ENCODE assay signal across 20 cellular contexts in genomic region chr9:129042016-129042415, GRCh38. TPM values are rescaled to one million over a fixed set of nuclear protein-coding genes. Genes with fewer than 3 reads are reported as not detected.
A peak's percentile ranks its signal among the peaks of the same experiment; 100 is the strongest.
DNase-seq lines count a peak whose midpoint lies in the region; ATAC-seq and TF ChIP-seq lines count a peak whose summit lies in the region.
"Had no signal": no experiment of that assay in that cellular context is flagged by ENCODE, and none has a peak within 500 bp of the region (broad histone marks: within the 10 kb centered on the region; RNA-seq: fewer than 3 reads in every experiment).

No MANE protein-coding gene starts in this region.

- no peak overlapping the region for H3K9ac ChIP-seq in trophoblast cell (ENCODE audit: low read length)
- H3K9ac ChIP-seq: BLaER1 had no signal

- no peak overlapping the region for H3K18ac ChIP-seq in trophoblast cell (ENCODE audit: low read length)

- H2BK5ac ChIP-seq in trophoblast cell (ENCODE audit: low read depth, low read length, poor library complexity): no peak overlapping the region

- in situ Hi-C loops in brain microvascular endothelial cell (cut with HindIII; ENCODE audit: low pct_ligation_motif_present, low sequenced_read_pairs): no loop called here

- no peak overlapping the region for H2AFZ ChIP-seq in trophoblast cell (ENCODE audit: insufficient read depth, low read length, poor library complexity)

- no peak for TF ChIP-seq CTCF in BE2C (IDR thresholded peaks at IDR 0.05; ENCODE audit: low read depth, low read length)
- no peak for TF ChIP-seq CTCF in brain microvascular endothelial cell (IDR thresholded peaks at IDR 0.05; ENCODE audit: low read depth, low read length, missing control alignments)

- no peak overlapping the region for H2BK12ac ChIP-seq in trophoblast cell (ENCODE audit: low read length)

- H4K91ac ChIP-seq in trophoblast cell (ENCODE audit: low read depth, low read length): no peak overlapping the region

- H3K4me2 ChIP-seq in trophoblast cell (ENCODE audit: low read length): no peak overlapping the region
- H3K4me2 ChIP-seq: BLaER1 had no signal

- H2BK120ac ChIP-seq in trophoblast cell (ENCODE audit: insufficient read depth, low read length, poor library complexity): no peak overlapping the region

- ATAC-seq in SK-N-SH treated with all-trans-retinoic acid at 6 μM for 48 hours: no peak; the same call in 2 of the 3 replicates
- no peak for ATAC-seq in GM21447 (IDR thresholded peaks at IDR 0.05; ENCODE audit: unreplicated experiment)
- no peak for ATAC-seq in GM18520 (IDR thresholded peaks at IDR 0.05; ENCODE audit: unreplicated experiment)
- ATAC-seq in HG03108 (IDR thresholded peaks at IDR 0.05; ENCODE audit: unreplicated experiment): no peak
- ATAC-seq: CD8-positive, alpha-beta T cell; GM12878 had no signal

- peaks cover 8% of the 10 kb centered on the region for H3K4me1 ChIP-seq in BE2C
- peaks cover 9 to 16% of the 10 kb centered on the region in 2 experiments for H3K4me1 ChIP-seq in trophoblast cell (ENCODE audit: control insufficient read depth in 1 of 2, insufficient read depth in 2 of 2, low read length in 2 of 2)

- H3K9me3 ChIP-seq in BE2C (no peaks in the 10 kb centered on the region), trophoblast cell (ENCODE audit: insufficient read depth, low read depth, low read length) (peaks cover 3% of the 10 kb centered on the region)
- H3K9me3 ChIP-seq: BLaER1, Caco-2 had no signal

- H3K14ac ChIP-seq in trophoblast cell (ENCODE audit: low read length): no peak overlapping the region

- no peak overlapping the region for H3K4me3 ChIP-seq in BE2C (ENCODE audit: low read depth, low read length)
- H3K4me3 ChIP-seq in H7 (ENCODE audit: insufficient read depth, low read depth, low read length): no peak overlapping the region
- H3K4me3 ChIP-seq in trophoblast cell (ENCODE audit: low read depth, low read length): peak overlapping the region; percentile 28
- H3K4me3 ChIP-seq in brain microvascular endothelial cell (ENCODE audit: low read depth, low read length): no peak overlapping the region
- H3K4me3 ChIP-seq: BLaER1, GM12878 had no signal

- H2AK5ac ChIP-seq in trophoblast cell (ENCODE audit: low read length): no peak overlapping the region

- H3K27me3 ChIP-seq in BE2C: no peaks in the 10 kb centered on the region
- H3K27me3 ChIP-seq in H7 (ENCODE audit: control insufficient read depth, insufficient read depth, low read length): no peaks in the 10 kb centered on the region
- no peaks in the 10 kb centered on the region for H3K27me3 ChIP-seq in trophoblast cell (ENCODE audit: insufficient read depth, low read length)
- H3K27me3 ChIP-seq in brain microvascular endothelial cell (replicated peaks): no peaks in the 10 kb centered on the region
- H3K27me3 ChIP-seq: BLaER1 had no signal

- no peak overlapping the region for H3K23ac ChIP-seq in trophoblast cell (ENCODE audit: low read length)

- DNase-seq in BE2C: peak; percentile 59
- DNase-seq in H7: peak; percentile 26
- DNase-seq in trophoblast cell: no peak
- no peak for DNase-seq in brain microvascular endothelial cell
- DNase-seq: Caco-2; CD4-positive, CD25-positive, alpha-beta regulatory T cell; CD8-positive, alpha-beta T cell; DMS 273 treated with DMSO at 0.1 percent for 48 hours; DMS79; EL; GDM1; GOT3; HCEC 1CT had no signal

- H4K8ac ChIP-seq in trophoblast cell (ENCODE audit: low read depth, low read length): no peak overlapping the region

- H3K36me3 ChIP-seq in BE2C (peaks cover 26% of the 10 kb centered on the region), H7 (replicated peaks; ENCODE audit: control insufficient read depth, insufficient read depth, low read length) (peaks cover 5% of the 10 kb centered on the region), trophoblast cell (ENCODE audit: control insufficient read depth in 1 of 2, insufficient read depth in 2 of 2, low read length in 2 of 2) (peaks cover 17 to 28% of the 10 kb centered on the region in 2 experiments), brain microvascular endothelial cell (replicated peaks) (peaks cover 29% of the 10 kb centered on the region)

- H3K79me1 ChIP-seq in trophoblast cell (ENCODE audit: low read length): no peaks in the 10 kb centered on the region

- no peak overlapping the region for H4K12ac ChIP-seq in trophoblast cell (ENCODE audit: low read depth, low read length)

- H3K27ac ChIP-seq in trophoblast cell (ENCODE audit: low read depth, low read length) (no peak overlapping the region), brain microvascular endothelial cell (no peak overlapping the region)
- H3K27ac ChIP-seq: BLaER1, C4-2B had no signal

- no CpG with 5 or more reads among the region's 16 CpGs for WGBS in trophoblast cell (ENCODE audit: extremely low coverage, insufficient coverage, insufficient read length)

- no peak overlapping the region for H3K4ac ChIP-seq in trophoblast cell (ENCODE audit: low read depth, low read length)

- no peaks in the 10 kb centered on the region for H3K79me2 ChIP-seq in trophoblast cell (ENCODE audit: control insufficient read depth, insufficient read depth, low read length, poor library complexity)

TF ChIP-seq in SK-N-SH treated with all-trans-retinoic acid at 6 μM for 48 hours, 23 proteins besides CTCF, POLR2A, EP300 and RAD21:
- TF ChIP-seq ZFP3 (CRISPR knock-in tag; IDR thresholded peaks at IDR 0.05): no peak
- no peak for TF ChIP-seq ZNF70 (CRISPR knock-in tag; IDR thresholded peaks at IDR 0.05)
- no peak for TF ChIP-seq ZC3H10 (CRISPR knock-in tag; IDR thresholded peaks at IDR 0.05)
- peak; percentile 83; the same call in 1 of the 2 replicates for TF ChIP-seq TCF4 (CRISPR knock-in tag; IDR thresholded peaks at IDR 0.05; ENCODE audit: borderline replicate concordance)
- no peak for TF ChIP-seq ESRRG (CRISPR knock-in tag; IDR thresholded peaks at IDR 0.05)

RNA-seq across cellular contexts. Expression of gene MIGA2, which starts 5.6 kb away (rescaled TPM):
- polyA plus RNA-seq in BE2C (2012; ENCODE audit: insufficient read depth, insufficient read length, low read depth): 71.4 TPM
- 26.4 and 33.8 TPM in 2 replicates for total RNA-seq in H7 (2014; rRNA removed; shearing (Covaris generic))
- polyA plus RNA-seq in trophoblast cell (2013): 11.5 and 11.6 TPM in 2 replicates

RNA-seq across cellular contexts. Expression of gene SH3GLB2, which starts 13.9 kb away (rescaled TPM):
- 114 TPM for polyA plus RNA-seq in BE2C (2012; ENCODE audit: insufficient read depth, insufficient read length, low read depth)
- 79.1 and 80.1 TPM in 2 replicates for total RNA-seq in H7 (2014; rRNA removed; shearing (Covaris generic))
- 60.0 and 65.8 TPM in 2 replicates for polyA plus RNA-seq in trophoblast cell (2013)

RNA-seq across cellular contexts. Expression of gene DOLPP1, which starts 38.9 kb away (rescaled TPM):
- 116 TPM for polyA plus RNA-seq in BE2C (2012; ENCODE audit: insufficient read depth, insufficient read length, low read depth)
- 41.3 and 42.5 TPM in 2 replicates for total RNA-seq in H7 (2014; rRNA removed; shearing (Covaris generic))
- 25.6 and 29.1 TPM in 2 replicates for polyA plus RNA-seq in trophoblast cell (2013)

Comparison
In these comparisons a context has a peak if more than half of its experiments do, and no peak if none do; other contexts are left out.
1. DNase-seq: peak in BE2C (single experiment) and H7 (single experiment); none in trophoblast cell (0 of 2) and brain microvascular endothelial cell (single experiment).